1 cellular context compared by ENCODE assay signal in genomic region chr19:58274771-58275199, GRCh38.
A peak's percentile ranks its signal among the peaks of the same experiment; 100 is the strongest.
TF ChIP-seq lines count a peak whose summit lies in the region.

No MANE protein-coding gene starts in this region.

TF ChIP-seq in HEK293, 187 proteins besides CTCF, POLR2A, EP300 and RAD21 (continued from another document):
- TF ChIP-seq ZNF692 (tag by site-specific recombination; IDR thresholded peaks at IDR 0.05) (no peak), ZNF266 (tag by site-specific recombination; IDR thresholded peaks at IDR 0.05; ENCODE audit: low read depth) (no peak), ZNF223 (tag by site-specific recombination; IDR thresholded peaks at IDR 0.05) (no peak), ZNF211 (tag by site-specific recombination; IDR thresholded peaks at IDR 0.05; ENCODE audit: low read depth) (no peak), SP7 (tag by site-specific recombination; IDR thresholded peaks at IDR 0.05) (peak; percentile 58), GLIS1 (tag by site-specific recombination; IDR thresholded peaks at IDR 0.05) (0 out of 2 replicates have a peak, but pooled peaks have one; percentile 33), FEZF1 (tag by site-specific recombination; IDR thresholded peaks at IDR 0.05) (no peak), ZEB2 (tag by site-specific recombination; IDR thresholded peaks at IDR 0.05) (no peak), ZNF654 (tag by site-specific recombination; IDR thresholded peaks at IDR 0.05; ENCODE audit: low read depth) (no peak), AEBP2 (tag by site-specific recombination; IDR thresholded peaks at IDR 0.05; ENCODE audit: borderline replicate concordance) (no peak), SETDB1 (IDR thresholded peaks at IDR 0.05; ENCODE audit: insufficient read length, low read length) (no peak), ZNF335 (tag by site-specific recombination; conservative IDR thresholded peaks at IDR 0.05) (peak; percentile 45; the same call in 1 of the 2 replicates), ZNF660 (tag by site-specific recombination; IDR thresholded peaks at IDR 0.05) (no peak), ZNF610 (tag by site-specific recombination; IDR thresholded peaks at IDR 0.05; ENCODE audit: borderline replicate concordance) (no peak), PATZ1 (tag by site-specific recombination; IDR thresholded peaks at IDR 0.05) (peak; percentile 33; the same call in 1 of the 2 replicates), BCL6B (tag by site-specific recombination; IDR thresholded peaks at IDR 0.05) (no peak), ZNF704 (tag by site-specific recombination; IDR thresholded peaks at IDR 0.05) (no peak), ZNF366 (tag by site-specific recombination; conservative IDR thresholded peaks at IDR 0.05) (0 out of 2 replicates have a peak, but pooled peaks have one; percentile 26), KLF10 (tag by site-specific recombination; IDR thresholded peaks at IDR 0.05) (peak; percentile 63; the same call in 1 of the 2 replicates), ZNF626 (tag by site-specific recombination; IDR thresholded peaks at IDR 0.05) (no peak), KLF9 (tag by site-specific recombination; IDR thresholded peaks at IDR 0.05; ENCODE audit: low read depth) (0 out of 2 replicates have a peak, but pooled peaks have one; percentile 12), KLF8 (tag by site-specific recombination; IDR thresholded peaks at IDR 0.05) (peak; percentile 10; the same call in 1 of the 2 replicates), KLF1 (tag by site-specific recombination; IDR thresholded peaks at IDR 0.05) (peak; percentile 97), ZBTB7A (tag by site-specific recombination; IDR thresholded peaks at IDR 0.05; ENCODE audit: low read depth) (no peak), ZBTB17 (tag by site-specific recombination; IDR thresholded peaks at IDR 0.05) (peak; percentile 12; the same call in 1 of the 2 replicates), HIC1 (tag by site-specific recombination; IDR thresholded peaks at IDR 0.05) (peak; percentile 15; the same call in 1 of the 2 replicates), ZNF202 (tag by site-specific recombination; IDR thresholded peaks at IDR 0.05; ENCODE audit: borderline replicate concordance) (no peak), ZNF146 (tag by site-specific recombination; IDR thresholded peaks at IDR 0.05) (no peak), SP3 (tag by site-specific recombination; IDR thresholded peaks at IDR 0.05) (0 out of 2 replicates have a peak, but pooled peaks have one; percentile 24)
